Comparison of ENCODE assay signal across 1 cellular context in genomic region chr17:58006924-58007780, GRCh38.
TF ChIP-seq lines count a peak whose summit lies in the region.

Gene SRSF1, minus strand, starts transcription at chr17:58007246. Its CDS starts 109 bp downstream, at chr17:58007137.

TF ChIP-seq in HepG2, 621 proteins besides CTCF, POLR2A, EP300 and RAD21 (continued from another document and continues in another):
- TF ChIP-seq THAP7 (CRISPR knock-in tag; IDR thresholded peaks at IDR 0.05) = peak; percentile 94; the same call in 1 of the 2 replicates
- TF ChIP-seq, protein P1, sequence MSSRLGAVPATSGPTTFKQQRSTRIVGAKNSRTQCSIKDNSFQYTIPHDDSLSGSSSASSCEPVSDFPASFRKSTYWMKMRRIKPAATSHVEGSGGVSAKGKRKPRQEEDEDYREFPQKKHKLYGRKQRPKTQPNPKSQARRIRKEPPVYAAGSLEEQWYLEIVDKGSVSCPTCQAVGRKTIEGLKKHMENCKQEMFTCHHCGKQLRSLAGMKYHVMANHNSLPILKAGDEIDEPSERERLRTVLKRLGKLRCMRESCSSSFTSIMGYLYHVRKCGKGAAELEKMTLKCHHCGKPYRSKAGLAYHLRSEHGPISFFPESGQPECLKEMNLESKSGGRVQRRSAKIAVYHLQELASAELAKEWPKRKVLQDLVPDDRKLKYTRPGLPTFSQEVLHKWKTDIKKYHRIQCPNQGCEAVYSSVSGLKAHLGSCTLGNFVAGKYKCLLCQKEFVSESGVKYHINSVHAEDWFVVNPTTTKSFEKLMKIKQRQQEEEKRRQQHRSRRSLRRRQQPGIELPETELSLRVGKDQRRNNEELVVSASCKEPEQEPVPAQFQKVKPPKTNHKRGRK (CRISPR knock-in tag; IDR thresholded peaks at IDR 0.05) = 0 out of 2 replicates have a peak, but pooled peaks have one; percentile 30
- TF ChIP-seq, protein P2, sequence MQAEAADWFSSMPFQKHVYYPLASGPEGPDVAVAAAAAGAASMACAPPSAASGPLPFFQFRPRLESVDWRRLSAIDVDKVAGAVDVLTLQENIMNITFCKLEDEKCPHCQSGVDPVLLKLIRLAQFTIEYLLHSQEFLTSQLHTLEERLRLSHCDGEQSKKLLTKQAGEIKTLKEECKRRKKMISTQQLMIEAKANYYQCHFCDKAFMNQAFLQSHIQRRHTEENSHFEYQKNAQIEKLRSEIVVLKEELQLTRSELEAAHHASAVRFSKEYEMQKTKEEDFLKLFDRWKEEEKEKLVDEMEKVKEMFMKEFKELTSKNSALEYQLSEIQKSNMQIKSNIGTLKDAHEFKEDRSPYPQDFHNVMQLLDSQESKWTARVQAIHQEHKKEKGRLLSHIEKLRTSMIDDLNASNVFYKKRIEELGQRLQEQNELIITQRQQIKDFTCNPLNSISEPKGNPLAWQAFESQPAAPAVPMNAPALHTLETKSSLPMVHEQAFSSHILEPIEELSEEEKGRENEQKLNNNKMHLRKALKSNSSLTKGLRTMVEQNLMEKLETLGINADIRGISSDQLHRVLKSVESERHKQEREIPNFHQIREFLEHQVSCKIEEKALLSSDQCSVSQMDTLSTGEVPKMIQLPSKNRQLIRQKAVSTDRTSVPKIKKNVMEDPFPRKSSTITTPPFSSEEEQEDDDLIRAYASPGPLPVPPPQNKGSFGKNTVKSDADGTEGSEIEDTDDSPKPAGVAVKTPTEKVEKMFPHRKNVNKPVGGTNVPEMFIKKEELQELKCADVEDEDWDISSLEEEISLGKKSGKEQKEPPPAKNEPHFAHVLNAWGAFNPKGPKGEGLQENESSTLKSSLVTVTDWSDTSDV (CRISPR knock-in tag; IDR thresholded peaks at IDR 0.05) = 0 out of 2 replicates have a peak, but pooled peaks have one; percentile 38
- TF ChIP-seq, protein P3, sequence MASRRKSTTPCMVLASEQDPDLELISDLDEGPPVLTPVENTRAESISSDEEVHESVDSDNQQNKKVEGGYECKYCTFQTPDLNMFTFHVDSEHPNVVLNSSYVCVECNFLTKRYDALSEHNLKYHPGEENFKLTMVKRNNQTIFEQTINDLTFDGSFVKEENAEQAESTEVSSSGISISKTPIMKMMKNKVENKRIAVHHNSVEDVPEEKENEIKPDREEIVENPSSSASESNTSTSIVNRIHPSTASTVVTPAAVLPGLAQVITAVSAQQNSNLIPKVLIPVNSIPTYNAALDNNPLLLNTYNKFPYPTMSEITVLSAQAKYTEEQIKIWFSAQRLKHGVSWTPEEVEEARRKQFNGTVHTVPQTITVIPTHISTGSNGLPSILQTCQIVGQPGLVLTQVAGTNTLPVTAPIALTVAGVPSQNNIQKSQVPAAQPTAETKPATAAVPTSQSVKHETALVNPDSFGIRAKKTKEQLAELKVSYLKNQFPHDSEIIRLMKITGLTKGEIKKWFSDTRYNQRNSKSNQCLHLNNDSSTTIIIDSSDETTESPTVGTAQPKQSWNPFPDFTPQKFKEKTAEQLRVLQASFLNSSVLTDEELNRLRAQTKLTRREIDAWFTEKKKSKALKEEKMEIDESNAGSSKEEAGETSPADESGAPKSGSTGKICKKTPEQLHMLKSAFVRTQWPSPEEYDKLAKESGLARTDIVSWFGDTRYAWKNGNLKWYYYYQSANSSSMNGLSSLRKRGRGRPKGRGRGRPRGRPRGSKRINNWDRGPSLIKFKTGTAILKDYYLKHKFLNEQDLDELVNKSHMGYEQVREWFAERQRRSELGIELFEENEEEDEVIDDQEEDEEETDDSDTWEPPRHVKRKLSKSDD (CRISPR knock-in tag; IDR thresholded peaks at IDR 0.05; ENCODE audit: low read depth) = peak; percentile 85
- peak; percentile 24; the same call in 1 of the 2 replicates for TF ChIP-seq ZNF546 (CRISPR knock-in tag; conservative IDR thresholded peaks at IDR 0.05)
- no peak; the same call in none of the 2 replicates for TF ChIP-seq ZNF292 (CRISPR knock-in tag; IDR thresholded peaks at IDR 0.05; ENCODE audit: borderline replicate concordance, low read depth)
- no peak for TF ChIP-seq NFE2 (CRISPR knock-in tag; IDR thresholded peaks at IDR 0.05)
- TF ChIP-seq ZBTB21 (CRISPR knock-in tag; IDR thresholded peaks at IDR 0.05) = peak; percentile 27
- TF ChIP-seq TFDP2 (CRISPR knock-in tag; IDR thresholded peaks at IDR 0.05) = peak; percentile 100
- peak; percentile 90 for TF ChIP-seq CREB1 (IDR thresholded peaks at IDR 0.05)
- TF ChIP-seq CREB1 (CRISPR knock-in tag; IDR thresholded peaks at IDR 0.05) = peak; percentile 95
- TF ChIP-seq ZNF615 (CRISPR knock-in tag; IDR thresholded peaks at IDR 0.05; ENCODE audit: borderline replicate concordance) = 0 out of 2 replicates have a peak, but pooled peaks have one; percentile 29
- TF ChIP-seq FOSL1 (CRISPR knock-in tag; IDR thresholded peaks at IDR 0.05; ENCODE audit: borderline replicate concordance) = no peak
- TF ChIP-seq MAZ (IDR thresholded peaks at IDR 0.05; ENCODE audit: borderline replicate concordance, low read depth, low read length) = peak; percentile 88
- peak; percentile 86 for TF ChIP-seq MAZ (CRISPR knock-in tag; IDR thresholded peaks at IDR 0.05; ENCODE audit: low read depth)
- TF ChIP-seq SRF (IDR thresholded peaks at IDR 0.05; ENCODE audit: low read depth, low read length) = no peak
- peak; percentile 85 for TF ChIP-seq MXD1 (CRISPR knock-in tag; IDR thresholded peaks at IDR 0.05)
- peak; percentile 70 for TF ChIP-seq DBP (CRISPR knock-in tag; IDR thresholded peaks at IDR 0.05; ENCODE audit: not compliant biosample characterization)
- TF ChIP-seq DR1 (CRISPR knock-in tag; IDR thresholded peaks at IDR 0.05) = peak; percentile 99
- peak; percentile 74; the same call in 1 of the 2 replicates for TF ChIP-seq FLYWCH1 (CRISPR knock-in tag; IDR thresholded peaks at IDR 0.05)
- TF ChIP-seq FOXK1 (CRISPR knock-in tag; IDR thresholded peaks at IDR 0.05; ENCODE audit: borderline replicate concordance, low read depth) = peak; percentile 66; the same call in 1 of the 2 replicates
- TF ChIP-seq ZNF160 (CRISPR knock-in tag; IDR thresholded peaks at IDR 0.05) = peak; percentile 93
- no peak; the same call in 1 of the 2 replicates for TF ChIP-seq GFI1 (CRISPR knock-in tag; IDR thresholded peaks at IDR 0.05; ENCODE audit: borderline replicate concordance)
- peak; percentile 92 for TF ChIP-seq ZIK1 (CRISPR knock-in tag; IDR thresholded peaks at IDR 0.05; ENCODE audit: borderline replicate concordance, low read depth)
- TF ChIP-seq, protein P4, sequence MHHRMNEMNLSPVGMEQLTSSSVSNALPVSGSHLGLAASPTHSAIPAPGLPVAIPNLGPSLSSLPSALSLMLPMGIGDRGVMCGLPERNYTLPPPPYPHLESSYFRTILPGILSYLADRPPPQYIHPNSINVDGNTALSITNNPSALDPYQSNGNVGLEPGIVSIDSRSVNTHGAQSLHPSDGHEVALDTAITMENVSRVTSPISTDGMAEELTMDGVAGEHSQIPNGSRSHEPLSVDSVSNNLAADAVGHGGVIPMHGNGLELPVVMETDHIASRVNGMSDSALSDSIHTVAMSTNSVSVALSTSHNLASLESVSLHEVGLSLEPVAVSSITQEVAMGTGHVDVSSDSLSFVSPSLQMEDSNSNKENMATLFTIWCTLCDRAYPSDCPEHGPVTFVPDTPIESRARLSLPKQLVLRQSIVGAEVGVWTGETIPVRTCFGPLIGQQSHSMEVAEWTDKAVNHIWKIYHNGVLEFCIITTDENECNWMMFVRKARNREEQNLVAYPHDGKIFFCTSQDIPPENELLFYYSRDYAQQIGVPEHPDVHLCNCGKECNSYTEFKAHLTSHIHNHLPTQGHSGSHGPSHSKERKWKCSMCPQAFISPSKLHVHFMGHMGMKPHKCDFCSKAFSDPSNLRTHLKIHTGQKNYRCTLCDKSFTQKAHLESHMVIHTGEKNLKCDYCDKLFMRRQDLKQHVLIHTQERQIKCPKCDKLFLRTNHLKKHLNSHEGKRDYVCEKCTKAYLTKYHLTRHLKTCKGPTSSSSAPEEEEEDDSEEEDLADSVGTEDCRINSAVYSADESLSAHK (CRISPR knock-in tag; IDR thresholded peaks at IDR 0.05; ENCODE audit: borderline replicate concordance) = no peak
- TF ChIP-seq CBFB (CRISPR knock-in tag; IDR thresholded peaks at IDR 0.05) = no peak; the same call in 1 of the 2 replicates
- peak; percentile 80; the same call in 1 of the 2 replicates for TF ChIP-seq SATB2 (CRISPR knock-in tag; IDR thresholded peaks at IDR 0.05)
- no peak for TF ChIP-seq ZBTB49 (CRISPR knock-in tag; IDR thresholded peaks at IDR 0.05; ENCODE audit: borderline replicate concordance)
- TF ChIP-seq, protein P5, sequence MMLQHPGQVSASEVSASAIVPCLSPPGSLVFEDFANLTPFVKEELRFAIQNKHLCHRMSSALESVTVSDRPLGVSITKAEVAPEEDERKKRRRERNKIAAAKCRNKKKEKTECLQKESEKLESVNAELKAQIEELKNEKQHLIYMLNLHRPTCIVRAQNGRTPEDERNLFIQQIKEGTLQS (CRISPR knock-in tag; IDR thresholded peaks at IDR 0.05) = 0 out of 2 replicates have a peak, but pooled peaks have one; percentile 8
- TF ChIP-seq, protein P6, sequence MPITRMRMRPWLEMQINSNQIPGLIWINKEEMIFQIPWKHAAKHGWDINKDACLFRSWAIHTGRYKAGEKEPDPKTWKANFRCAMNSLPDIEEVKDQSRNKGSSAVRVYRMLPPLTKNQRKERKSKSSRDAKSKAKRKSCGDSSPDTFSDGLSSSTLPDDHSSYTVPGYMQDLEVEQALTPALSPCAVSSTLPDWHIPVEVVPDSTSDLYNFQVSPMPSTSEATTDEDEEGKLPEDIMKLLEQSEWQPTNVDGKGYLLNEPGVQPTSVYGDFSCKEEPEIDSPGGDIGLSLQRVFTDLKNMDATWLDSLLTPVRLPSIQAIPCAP (CRISPR knock-in tag; IDR thresholded peaks at IDR 0.05; ENCODE audit: low read depth) = peak; percentile 73; the same call in 1 of the 2 replicates
- TF ChIP-seq GZF1 (CRISPR knock-in tag; IDR thresholded peaks at IDR 0.05) = peak; percentile 60; the same call in 1 of the 2 replicates
- TF ChIP-seq ZNF616 (CRISPR knock-in tag; IDR thresholded peaks at IDR 0.05; ENCODE audit: low read depth) = no peak
- TF ChIP-seq, protein P7, sequence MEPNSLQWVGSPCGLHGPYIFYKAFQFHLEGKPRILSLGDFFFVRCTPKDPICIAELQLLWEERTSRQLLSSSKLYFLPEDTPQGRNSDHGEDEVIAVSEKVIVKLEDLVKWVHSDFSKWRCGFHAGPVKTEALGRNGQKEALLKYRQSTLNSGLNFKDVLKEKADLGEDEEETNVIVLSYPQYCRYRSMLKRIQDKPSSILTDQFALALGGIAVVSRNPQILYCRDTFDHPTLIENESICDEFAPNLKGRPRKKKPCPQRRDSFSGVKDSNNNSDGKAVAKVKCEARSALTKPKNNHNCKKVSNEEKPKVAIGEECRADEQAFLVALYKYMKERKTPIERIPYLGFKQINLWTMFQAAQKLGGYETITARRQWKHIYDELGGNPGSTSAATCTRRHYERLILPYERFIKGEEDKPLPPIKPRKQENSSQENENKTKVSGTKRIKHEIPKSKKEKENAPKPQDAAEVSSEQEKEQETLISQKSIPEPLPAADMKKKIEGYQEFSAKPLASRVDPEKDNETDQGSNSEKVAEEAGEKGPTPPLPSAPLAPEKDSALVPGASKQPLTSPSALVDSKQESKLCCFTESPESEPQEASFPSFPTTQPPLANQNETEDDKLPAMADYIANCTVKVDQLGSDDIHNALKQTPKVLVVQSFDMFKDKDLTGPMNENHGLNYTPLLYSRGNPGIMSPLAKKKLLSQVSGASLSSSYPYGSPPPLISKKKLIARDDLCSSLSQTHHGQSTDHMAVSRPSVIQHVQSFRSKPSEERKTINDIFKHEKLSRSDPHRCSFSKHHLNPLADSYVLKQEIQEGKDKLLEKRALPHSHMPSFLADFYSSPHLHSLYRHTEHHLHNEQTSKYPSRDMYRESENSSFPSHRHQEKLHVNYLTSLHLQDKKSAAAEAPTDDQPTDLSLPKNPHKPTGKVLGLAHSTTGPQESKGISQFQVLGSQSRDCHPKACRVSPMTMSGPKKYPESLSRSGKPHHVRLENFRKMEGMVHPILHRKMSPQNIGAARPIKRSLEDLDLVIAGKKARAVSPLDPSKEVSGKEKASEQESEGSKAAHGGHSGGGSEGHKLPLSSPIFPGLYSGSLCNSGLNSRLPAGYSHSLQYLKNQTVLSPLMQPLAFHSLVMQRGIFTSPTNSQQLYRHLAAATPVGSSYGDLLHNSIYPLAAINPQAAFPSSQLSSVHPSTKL (CRISPR knock-in tag; IDR thresholded peaks at IDR 0.05) = peak; percentile 65; the same call in 1 of the 2 replicates
- peak; percentile 87; the same call in 1 of the 2 replicates for TF ChIP-seq ZNF180 (CRISPR knock-in tag; IDR thresholded peaks at IDR 0.05; ENCODE audit: borderline replicate concordance, low read depth)
- no peak for TF ChIP-seq MBNL3 (CRISPR knock-in tag; conservative IDR thresholded peaks at IDR 0.05)
